1 cellular context compared by ENCODE assay signal in the genomic region with DNA sequence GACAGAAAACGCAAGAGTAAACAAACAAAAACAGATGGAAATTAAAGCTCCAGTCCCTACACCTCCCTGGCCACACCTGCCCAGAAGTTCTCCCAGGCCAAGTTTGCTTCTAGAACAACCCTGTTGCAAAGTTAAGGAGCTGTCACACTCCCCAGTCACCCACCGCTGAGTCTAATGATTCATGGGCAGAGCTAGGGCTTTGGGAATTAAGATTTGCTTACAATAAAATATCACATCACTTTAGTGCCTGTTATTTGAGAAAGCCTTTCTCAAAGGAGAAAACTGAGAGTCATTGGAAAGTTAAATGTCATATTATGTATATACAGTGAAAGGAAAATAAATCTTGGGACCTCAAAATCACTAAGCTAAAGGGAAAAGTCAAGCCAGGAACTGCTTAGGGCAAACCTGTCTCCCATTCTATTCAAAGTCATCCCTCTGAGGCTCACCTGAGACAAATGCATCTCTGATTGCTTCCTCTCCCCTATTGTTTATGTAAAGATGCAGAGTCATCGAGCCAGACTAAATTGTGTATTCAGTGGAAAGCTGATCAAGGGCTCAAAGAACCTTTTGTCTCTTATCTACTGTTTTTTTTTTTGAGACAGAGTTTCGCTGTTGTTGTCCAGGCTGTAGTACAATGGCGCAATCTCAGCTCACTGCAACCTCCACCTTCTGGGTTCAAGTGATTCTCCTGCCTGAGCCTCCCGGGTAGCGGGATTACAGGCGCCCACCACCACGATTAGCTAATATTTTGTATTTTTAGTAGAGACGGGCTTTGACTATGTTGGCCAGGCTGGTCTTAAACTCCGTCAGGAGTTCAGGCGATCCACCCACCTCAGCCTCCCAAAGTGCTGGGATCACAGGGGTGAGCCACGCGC.
TF ChIP-seq lines count a peak whose summit lies in the region.

No MANE protein-coding gene starts in this region.

TF ChIP-seq in HepG2, 621 proteins besides CTCF, POLR2A, EP300 and RAD21 (continued from another document and continues in another):
- TF ChIP-seq, protein P1, sequence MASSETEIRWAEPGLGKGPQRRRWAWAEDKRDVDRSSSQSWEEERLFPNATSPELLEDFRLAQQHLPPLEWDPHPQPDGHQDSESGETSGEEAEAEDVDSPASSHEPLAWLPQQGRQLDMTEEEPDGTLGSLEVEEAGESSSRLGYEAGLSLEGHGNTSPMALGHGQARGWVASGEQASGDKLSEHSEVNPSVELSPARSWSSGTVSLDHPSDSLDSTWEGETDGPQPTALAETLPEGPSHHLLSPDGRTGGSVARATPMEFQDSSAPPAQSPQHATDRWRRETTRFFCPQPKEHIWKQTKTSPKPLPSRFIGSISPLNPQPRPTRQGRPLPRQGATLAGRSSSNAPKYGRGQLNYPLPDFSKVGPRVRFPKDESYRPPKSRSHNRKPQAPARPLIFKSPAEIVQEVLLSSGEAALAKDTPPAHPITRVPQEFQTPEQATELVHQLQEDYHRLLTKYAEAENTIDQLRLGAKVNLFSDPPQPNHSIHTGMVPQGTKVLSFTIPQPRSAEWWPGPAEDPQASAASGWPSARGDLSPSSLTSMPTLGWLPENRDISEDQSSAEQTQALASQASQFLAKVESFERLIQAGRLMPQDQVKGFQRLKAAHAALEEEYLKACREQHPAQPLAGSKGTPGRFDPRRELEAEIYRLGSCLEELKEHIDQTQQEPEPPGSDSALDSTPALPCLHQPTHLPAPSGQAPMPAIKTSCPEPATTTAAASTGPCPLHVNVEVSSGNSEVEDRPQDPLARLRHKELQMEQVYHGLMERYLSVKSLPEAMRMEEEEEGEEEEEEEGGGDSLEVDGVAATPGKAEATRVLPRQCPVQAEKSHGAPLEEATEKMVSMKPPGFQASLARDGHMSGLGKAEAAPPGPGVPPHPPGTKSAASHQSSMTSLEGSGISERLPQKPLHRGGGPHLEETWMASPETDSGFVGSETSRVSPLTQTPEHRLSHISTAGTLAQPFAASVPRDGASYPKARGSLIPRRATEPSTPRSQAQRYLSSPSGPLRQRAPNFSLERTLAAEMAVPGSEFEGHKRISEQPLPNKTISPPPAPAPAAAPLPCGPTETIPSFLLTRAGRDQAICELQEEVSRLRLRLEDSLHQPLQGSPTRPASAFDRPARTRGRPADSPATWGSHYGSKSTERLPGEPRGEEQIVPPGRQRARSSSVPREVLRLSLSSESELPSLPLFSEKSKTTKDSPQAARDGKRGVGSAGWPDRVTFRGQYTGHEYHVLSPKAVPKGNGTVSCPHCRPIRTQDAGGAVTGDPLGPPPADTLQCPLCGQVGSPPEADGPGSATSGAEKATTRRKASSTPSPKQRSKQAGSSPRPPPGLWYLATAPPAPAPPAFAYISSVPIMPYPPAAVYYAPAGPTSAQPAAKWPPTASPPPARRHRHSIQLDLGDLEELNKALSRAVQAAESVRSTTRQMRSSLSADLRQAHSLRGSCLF (CRISPR knock-in tag; IDR thresholded peaks at IDR 0.05; ENCODE audit: borderline replicate concordance) = no peak
- no peak for TF ChIP-seq ZNF577 (CRISPR knock-in tag; IDR thresholded peaks at IDR 0.05; ENCODE audit: borderline replicate concordance, low read depth)
- TF ChIP-seq ATF7 (IDR thresholded peaks at IDR 0.05) = no peak
- TF ChIP-seq ATF7 (CRISPR knock-in tag; IDR thresholded peaks at IDR 0.05) = no peak
- no peak for TF ChIP-seq NONO (IDR thresholded peaks at IDR 0.05)
- no peak for TF ChIP-seq NONO (CRISPR knock-in tag; conservative IDR thresholded peaks at IDR 0.05)
- TF ChIP-seq, protein P2, sequence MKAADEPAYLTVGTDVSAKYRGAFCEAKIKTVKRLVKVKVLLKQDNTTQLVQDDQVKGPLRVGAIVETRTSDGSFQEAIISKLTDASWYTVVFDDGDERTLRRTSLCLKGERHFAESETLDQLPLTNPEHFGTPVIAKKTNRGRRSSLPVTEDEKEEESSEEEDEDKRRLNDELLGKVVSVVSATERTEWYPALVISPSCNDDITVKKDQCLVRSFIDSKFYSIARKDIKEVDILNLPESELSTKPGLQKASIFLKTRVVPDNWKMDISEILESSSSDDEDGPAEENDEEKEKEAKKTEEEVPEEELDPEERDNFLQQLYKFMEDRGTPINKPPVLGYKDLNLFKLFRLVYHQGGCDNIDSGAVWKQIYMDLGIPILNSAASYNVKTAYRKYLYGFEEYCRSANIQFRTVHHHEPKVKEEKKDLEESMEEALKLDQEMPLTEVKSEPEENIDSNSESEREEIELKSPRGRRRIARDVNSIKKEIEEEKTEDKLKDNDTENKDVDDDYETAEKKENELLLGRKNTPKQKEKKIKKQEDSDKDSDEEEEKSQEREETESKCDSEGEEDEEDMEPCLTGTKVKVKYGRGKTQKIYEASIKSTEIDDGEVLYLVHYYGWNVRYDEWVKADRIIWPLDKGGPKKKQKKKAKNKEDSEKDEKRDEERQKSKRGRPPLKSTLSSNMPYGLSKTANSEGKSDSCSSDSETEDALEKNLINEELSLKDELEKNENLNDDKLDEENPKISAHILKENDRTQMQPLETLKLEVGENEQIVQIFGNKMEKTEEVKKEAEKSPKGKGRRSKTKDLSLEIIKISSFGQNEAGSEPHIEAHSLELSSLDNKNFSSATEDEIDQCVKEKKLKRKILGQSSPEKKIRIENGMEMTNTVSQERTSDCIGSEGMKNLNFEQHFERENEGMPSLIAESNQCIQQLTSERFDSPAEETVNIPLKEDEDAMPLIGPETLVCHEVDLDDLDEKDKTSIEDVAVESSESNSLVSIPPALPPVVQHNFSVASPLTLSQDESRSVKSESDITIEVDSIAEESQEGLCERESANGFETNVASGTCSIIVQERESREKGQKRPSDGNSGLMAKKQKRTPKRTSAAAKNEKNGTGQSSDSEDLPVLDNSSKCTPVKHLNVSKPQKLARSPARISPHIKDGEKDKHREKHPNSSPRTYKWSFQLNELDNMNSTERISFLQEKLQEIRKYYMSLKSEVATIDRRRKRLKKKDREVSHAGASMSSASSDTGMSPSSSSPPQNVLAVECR (CRISPR knock-in tag; IDR thresholded peaks at IDR 0.05; ENCODE audit: borderline replicate concordance) = no peak
- TF ChIP-seq, protein P3, sequence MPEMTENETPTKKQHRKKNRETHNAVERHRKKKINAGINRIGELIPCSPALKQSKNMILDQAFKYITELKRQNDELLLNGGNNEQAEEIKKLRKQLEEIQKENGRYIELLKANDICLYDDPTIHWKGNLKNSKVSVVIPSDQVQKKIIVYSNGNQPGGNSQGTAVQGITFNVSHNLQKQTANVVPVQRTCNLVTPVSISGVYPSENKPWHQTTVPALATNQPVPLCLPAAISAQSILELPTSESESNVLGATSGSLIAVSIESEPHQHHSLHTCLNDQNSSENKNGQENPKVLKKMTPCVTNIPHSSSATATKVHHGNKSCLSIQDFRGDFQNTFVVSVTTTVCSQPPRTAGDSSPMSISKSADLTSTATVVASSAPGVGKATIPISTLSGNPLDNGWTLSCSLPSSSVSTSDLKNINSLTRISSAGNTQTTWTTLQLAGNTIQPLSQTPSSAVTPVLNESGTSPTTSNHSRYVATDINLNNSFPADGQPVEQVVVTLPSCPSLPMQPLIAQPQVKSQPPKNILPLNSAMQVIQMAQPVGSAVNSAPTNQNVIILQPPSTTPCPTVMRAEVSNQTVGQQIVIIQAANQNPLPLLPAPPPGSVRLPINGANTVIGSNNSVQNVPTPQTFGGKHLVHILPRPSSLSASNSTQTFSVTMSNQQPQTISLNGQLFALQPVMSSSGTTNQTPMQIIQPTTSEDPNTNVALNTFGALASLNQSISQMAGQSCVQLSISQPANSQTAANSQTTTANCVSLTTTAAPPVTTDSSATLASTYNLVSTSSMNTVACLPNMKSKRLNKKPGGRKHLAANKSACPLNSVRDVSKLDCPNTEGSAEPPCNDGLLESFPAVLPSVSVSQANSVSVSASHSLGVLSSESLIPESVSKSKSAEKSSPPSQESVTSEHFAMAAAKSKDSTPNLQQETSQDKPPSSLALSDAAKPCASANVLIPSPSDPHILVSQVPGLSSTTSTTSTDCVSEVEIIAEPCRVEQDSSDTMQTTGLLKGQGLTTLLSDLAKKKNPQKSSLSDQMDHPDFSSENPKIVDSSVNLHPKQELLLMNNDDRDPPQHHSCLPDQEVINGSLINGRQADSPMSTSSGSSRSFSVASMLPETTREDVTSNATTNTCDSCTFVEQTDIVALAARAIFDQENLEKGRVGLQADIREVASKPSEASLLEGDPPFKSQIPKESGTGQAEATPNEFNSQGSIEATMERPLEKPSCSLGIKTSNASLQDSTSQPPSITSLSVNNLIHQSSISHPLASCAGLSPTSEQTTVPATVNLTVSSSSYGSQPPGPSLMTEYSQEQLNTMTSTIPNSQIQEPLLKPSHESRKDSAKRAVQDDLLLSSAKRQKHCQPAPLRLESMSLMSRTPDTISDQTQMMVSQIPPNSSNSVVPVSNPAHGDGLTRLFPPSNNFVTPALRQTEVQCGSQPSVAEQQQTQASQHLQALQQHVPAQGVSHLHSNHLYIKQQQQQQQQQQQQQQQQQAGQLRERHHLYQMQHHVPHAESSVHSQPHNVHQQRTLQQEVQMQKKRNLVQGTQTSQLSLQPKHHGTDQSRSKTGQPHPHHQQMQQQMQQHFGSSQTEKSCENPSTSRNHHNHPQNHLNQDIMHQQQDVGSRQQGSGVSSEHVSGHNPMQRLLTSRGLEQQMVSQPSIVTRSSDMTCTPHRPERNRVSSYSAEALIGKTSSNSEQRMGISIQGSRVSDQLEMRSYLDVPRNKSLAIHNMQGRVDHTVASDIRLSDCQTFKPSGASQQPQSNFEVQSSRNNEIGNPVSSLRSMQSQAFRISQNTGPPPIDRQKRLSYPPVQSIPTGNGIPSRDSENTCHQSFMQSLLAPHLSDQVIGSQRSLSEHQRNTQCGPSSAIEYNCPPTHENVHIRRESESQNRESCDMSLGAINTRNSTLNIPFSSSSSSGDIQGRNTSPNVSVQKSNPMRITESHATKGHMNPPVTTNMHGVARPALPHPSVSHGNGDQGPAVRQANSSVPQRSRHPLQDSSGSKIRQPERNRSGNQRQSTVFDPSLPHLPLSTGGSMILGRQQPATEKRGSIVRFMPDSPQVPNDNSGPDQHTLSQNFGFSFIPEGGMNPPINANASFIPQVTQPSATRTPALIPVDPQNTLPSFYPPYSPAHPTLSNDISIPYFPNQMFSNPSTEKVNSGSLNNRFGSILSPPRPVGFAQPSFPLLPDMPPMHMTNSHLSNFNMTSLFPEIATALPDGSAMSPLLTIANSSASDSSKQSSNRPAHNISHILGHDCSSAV (CRISPR knock-in tag; IDR thresholded peaks at IDR 0.05; ENCODE audit: borderline replicate concordance) = no peak
- TF ChIP-seq ZNF83 (CRISPR knock-in tag; IDR thresholded peaks at IDR 0.05; ENCODE audit: borderline replicate concordance) = no peak
- TF ChIP-seq, protein P4, sequence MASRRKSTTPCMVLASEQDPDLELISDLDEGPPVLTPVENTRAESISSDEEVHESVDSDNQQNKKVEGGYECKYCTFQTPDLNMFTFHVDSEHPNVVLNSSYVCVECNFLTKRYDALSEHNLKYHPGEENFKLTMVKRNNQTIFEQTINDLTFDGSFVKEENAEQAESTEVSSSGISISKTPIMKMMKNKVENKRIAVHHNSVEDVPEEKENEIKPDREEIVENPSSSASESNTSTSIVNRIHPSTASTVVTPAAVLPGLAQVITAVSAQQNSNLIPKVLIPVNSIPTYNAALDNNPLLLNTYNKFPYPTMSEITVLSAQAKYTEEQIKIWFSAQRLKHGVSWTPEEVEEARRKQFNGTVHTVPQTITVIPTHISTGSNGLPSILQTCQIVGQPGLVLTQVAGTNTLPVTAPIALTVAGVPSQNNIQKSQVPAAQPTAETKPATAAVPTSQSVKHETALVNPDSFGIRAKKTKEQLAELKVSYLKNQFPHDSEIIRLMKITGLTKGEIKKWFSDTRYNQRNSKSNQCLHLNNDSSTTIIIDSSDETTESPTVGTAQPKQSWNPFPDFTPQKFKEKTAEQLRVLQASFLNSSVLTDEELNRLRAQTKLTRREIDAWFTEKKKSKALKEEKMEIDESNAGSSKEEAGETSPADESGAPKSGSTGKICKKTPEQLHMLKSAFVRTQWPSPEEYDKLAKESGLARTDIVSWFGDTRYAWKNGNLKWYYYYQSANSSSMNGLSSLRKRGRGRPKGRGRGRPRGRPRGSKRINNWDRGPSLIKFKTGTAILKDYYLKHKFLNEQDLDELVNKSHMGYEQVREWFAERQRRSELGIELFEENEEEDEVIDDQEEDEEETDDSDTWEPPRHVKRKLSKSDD (CRISPR knock-in tag; IDR thresholded peaks at IDR 0.05; ENCODE audit: low read depth) = no peak
- TF ChIP-seq, protein P5, sequence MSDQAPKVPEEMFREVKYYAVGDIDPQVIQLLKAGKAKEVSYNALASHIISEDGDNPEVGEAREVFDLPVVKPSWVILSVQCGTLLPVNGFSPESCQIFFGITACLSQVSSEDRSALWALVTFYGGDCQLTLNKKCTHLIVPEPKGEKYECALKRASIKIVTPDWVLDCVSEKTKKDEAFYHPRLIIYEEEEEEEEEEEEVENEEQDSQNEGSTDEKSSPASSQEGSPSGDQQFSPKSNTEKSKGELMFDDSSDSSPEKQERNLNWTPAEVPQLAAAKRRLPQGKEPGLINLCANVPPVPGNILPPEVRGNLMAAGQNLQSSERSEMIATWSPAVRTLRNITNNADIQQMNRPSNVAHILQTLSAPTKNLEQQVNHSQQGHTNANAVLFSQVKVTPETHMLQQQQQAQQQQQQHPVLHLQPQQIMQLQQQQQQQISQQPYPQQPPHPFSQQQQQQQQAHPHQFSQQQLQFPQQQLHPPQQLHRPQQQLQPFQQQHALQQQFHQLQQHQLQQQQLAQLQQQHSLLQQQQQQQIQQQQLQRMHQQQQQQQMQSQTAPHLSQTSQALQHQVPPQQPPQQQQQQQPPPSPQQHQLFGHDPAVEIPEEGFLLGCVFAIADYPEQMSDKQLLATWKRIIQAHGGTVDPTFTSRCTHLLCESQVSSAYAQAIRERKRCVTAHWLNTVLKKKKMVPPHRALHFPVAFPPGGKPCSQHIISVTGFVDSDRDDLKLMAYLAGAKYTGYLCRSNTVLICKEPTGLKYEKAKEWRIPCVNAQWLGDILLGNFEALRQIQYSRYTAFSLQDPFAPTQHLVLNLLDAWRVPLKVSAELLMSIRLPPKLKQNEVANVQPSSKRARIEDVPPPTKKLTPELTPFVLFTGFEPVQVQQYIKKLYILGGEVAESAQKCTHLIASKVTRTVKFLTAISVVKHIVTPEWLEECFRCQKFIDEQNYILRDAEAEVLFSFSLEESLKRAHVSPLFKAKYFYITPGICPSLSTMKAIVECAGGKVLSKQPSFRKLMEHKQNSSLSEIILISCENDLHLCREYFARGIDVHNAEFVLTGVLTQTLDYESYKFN (CRISPR knock-in tag; conservative IDR thresholded peaks at IDR 0.05) = peak; percentile 50; the same call in 1 of the 2 replicates
- TF ChIP-seq, protein P6, sequence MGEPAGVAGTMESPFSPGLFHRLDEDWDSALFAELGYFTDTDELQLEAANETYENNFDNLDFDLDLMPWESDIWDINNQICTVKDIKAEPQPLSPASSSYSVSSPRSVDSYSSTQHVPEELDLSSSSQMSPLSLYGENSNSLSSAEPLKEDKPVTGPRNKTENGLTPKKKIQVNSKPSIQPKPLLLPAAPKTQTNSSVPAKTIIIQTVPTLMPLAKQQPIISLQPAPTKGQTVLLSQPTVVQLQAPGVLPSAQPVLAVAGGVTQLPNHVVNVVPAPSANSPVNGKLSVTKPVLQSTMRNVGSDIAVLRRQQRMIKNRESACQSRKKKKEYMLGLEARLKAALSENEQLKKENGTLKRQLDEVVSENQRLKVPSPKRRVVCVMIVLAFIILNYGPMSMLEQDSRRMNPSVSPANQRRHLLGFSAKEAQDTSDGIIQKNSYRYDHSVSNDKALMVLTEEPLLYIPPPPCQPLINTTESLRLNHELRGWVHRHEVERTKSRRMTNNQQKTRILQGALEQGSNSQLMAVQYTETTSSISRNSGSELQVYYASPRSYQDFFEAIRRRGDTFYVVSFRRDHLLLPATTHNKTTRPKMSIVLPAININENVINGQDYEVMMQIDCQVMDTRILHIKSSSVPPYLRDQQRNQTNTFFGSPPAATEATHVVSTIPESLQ (CRISPR knock-in tag; conservative IDR thresholded peaks at IDR 0.05) = no peak
- no peak for TF ChIP-seq BRD4 (CRISPR knock-in tag; IDR thresholded peaks at IDR 0.05)
